Comparison of ENCODE assay signal across 18 cellular contexts in the genomic region with DNA sequence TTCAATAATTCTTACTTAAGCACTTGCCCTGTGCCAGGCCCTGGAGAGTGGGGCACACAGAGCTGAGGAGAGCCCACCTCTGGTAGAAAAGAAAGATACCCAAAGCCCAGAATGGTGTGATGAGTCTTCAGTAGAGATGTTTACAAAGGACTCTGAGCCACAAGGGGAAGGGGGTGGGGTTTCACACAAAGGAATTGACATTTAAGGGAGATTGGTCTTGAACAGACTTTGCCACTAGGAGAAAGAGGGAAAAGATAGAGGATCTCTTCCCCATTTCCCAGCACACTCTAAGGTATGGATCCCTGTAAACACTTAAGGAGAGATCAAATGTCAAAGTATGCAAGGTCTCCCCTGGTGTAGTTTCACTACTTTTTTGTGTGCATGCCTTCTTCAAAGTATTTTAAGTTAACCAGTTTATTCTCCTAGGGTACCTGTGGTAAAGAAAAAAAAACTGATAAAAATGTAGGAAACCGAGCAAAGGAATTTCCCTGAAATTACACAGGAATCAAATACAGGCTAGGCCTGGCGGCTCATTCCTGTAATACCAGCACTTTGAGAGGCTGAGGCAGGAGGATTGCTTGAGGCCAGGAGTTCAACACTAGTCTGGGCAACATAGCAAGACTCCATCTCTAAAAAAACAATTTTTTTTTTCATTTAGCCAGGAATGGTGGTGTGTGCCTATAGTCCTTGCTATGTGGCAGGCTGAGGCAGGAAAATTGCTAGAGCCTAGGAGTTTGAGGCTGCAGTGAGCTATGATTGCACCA.
"Had no signal": no experiment of that assay in that cellular context is flagged by ENCODE, and none has a peak within 500 bp of the region (broad histone marks: within the 10 kb centered on the region; RNA-seq: fewer than 3 reads in every experiment).

No MANE protein-coding gene starts in this region.

- H3K4me1 Mint-ChIP-seq: activated B cell treated with CpG ODN at 0.5 μM for 24 hours; activated CD4-positive, alpha-beta memory T cell treated with anti-CD3 and anti-CD28 coated beads, Interleukin-2, amount 10 ng/mL, durations not matched to agents 7 days and 5 days had no signal

- H3K27ac Mint-ChIP-seq: activated B cell treated with CpG ODN at 0.5 μM for 24 hours; activated CD4-positive, alpha-beta memory T cell treated with anti-CD3 and anti-CD28 coated beads, Interleukin-2, amount 10 ng/mL, durations not matched to agents 7 days and 5 days; activated naive CD4-positive, alpha-beta T cell treated with anti-CD3 and anti-CD28 coated beads for 36 hours; progenitor cell of endocrine pancreas; T-helper 2 cell treated with Interferon-gamma antibody and Interleukin-4, amounts not matched to agents 5 μg/mL and 100 μg/mL, for 36 hours had no signal

- H3K9me3 Mint-ChIP-seq: activated B cell treated with CpG ODN at 0.5 μM for 24 hours; activated CD4-positive, alpha-beta memory T cell treated with anti-CD3 and anti-CD28 coated beads, Interleukin-2, amount 10 ng/mL, durations not matched to agents 7 days and 5 days; activated naive CD4-positive, alpha-beta T cell treated with anti-CD3 and anti-CD28 coated beads for 36 hours; activated T-cell treated with anti-CD3 and anti-CD28 coated beads, Interleukin-2, amount 50 U/mL, for 4 hours; central memory CD8-positive, alpha-beta T cell; neural crest cell; T-helper 2 cell treated with Interferon-gamma antibody and Interleukin-4, amounts not matched to agents 5 μg/mL and 100 μg/mL, for 36 hours had no signal

- H3K36me3 ChIP-seq: brain microvascular endothelial cell, thyroid gland had no signal

- H3K27ac ChIP-seq: brain microvascular endothelial cell, coronary artery, gastrocnemius medialis, heart left ventricle, thyroid gland had no signal

- H3K9me3 ChIP-seq: gastrocnemius medialis, heart left ventricle, thyroid gland had no signal

- DNase-seq: activated B cell treated with CpG ODN at 0.5 μM for 24 hours; activated CD4-positive, alpha-beta memory T cell treated with anti-CD3 and anti-CD28 coated beads, Interleukin-2, amount 10 ng/mL, durations not matched to agents 7 days and 5 days; activated CD4-positive, alpha-beta T cell treated with anti-CD3 and anti-CD28 coated beads for 4 hours; activated naive CD4-positive, alpha-beta T cell treated with anti-CD3 and anti-CD28 coated beads for 36 hours; activated T-cell treated with anti-CD3 and anti-CD28 coated beads, Interleukin-2, amount 50 U/mL, for 4 hours; aorta; brain microvascular endothelial cell; gastrocnemius medialis; heart left ventricle; stimulated activated CD4-positive, alpha-beta T cell treated with anti-CD3 and anti-CD28 coated beads, Interleukin-12 subunit alpha, Interleukin-12 subunit beta, amount 100 ng/mL, for 4 hours; stimulated activated CD4-positive, alpha-beta T cell treated with anti-CD3 and anti-CD28 coated beads, Interleukin-1b, Interleukin-23, amount 100 ng/mL, for 48 hours; stimulated activated naive CD4-positive, alpha-beta T cell treated with Interleukin-2 at 50 U/mL for 16 hours; thyroid gland had no signal

- H3K27me3 ChIP-seq: brain microvascular endothelial cell, gastrocnemius medialis, heart left ventricle, thyroid gland had no signal

- H3K4me3 Mint-ChIP-seq: activated B cell treated with CpG ODN at 0.5 μM for 24 hours; activated CD4-positive, alpha-beta memory T cell treated with anti-CD3 and anti-CD28 coated beads, Interleukin-2, amount 10 ng/mL, durations not matched to agents 7 days and 5 days; activated naive CD4-positive, alpha-beta T cell treated with anti-CD3 and anti-CD28 coated beads for 36 hours; activated T-cell treated with anti-CD3 and anti-CD28 coated beads, Interleukin-2, amount 50 U/mL, for 4 hours; central memory CD8-positive, alpha-beta T cell; neural crest cell; T-helper 2 cell treated with Interferon-gamma antibody and Interleukin-4, amounts not matched to agents 5 μg/mL and 100 μg/mL, for 36 hours had no signal

- H3K4me1 ChIP-seq: gastrocnemius medialis, heart left ventricle had no signal

- H3K27me3 Mint-ChIP-seq: activated B cell treated with CpG ODN at 0.5 μM for 24 hours; activated CD4-positive, alpha-beta memory T cell treated with anti-CD3 and anti-CD28 coated beads, Interleukin-2, amount 10 ng/mL, durations not matched to agents 7 days and 5 days; central memory CD8-positive, alpha-beta T cell; progenitor cell of endocrine pancreas had no signal

- H3K4me3 ChIP-seq: coronary artery, gastrocnemius medialis, heart left ventricle, thyroid gland had no signal
